In genomic region chr11:64745523-64746328, GRCh38 we compare ENCODE assay signal across 8 cellular contexts. TPM values are rescaled to one million over a fixed set of nuclear protein-coding genes. Genes with fewer than 3 reads are reported as not detected.
A peak's percentile ranks its signal among the peaks of the same experiment; 100 is the strongest.
DNase-seq lines count a peak whose midpoint lies in the region; ATAC-seq and TF ChIP-seq lines count a peak whose summit lies in the region.

No MANE protein-coding gene starts in this region.

- POLR2A ChIA-PET in activated CD8-positive, alpha-beta T cell treated with anti-CD3 and anti-CD28 coated beads, Interleukin-2, amount 10 ng/mL, durations not matched to agents 7 days and 5 days (lab: Charles Lee): interaction anchor here (0.7 to 6.0 kb wide), 12 partner anchors 10 to 1904 kb away, joined by 3 to 102 read pairs (median 9); partner anchors contain the start of genes MEN1, PYGM and SF1

- H3K36me3 ChIP-seq in DOHH2 (ENCODE audit: control insufficient read depth, low read length) (peaks cover 12% of the 10 kb centered on the region; the same call in 1 of the 2 replicates), Loucy (ENCODE audit: insufficient read depth, low read length) (no peaks in the 10 kb centered on the region), endodermal cell (ENCODE audit: control insufficient read depth, insufficient read depth, low read length) (no peaks in the 10 kb centered on the region), mucosa of stomach (ENCODE audit: control insufficient read depth, insufficient read depth, low read length) (no peaks in the 10 kb centered on the region)

- no peaks in the 10 kb centered on the region for H3K9me2 ChIP-seq in DOHH2 (replicated peaks; ENCODE audit: control insufficient read depth, low read length)
- H3K9me2 ChIP-seq in Loucy (replicated peaks; ENCODE audit: low read depth, low read length): no peaks in the 10 kb centered on the region

- H4K20me1 ChIP-seq in DOHH2 (ENCODE audit: control insufficient read depth, insufficient read depth, low read depth, low read length) (peaks cover 6% of the 10 kb centered on the region; the same call in 1 of the 2 replicates), Loucy (ENCODE audit: insufficient read depth, low read length, poor library complexity, severe bottlenecking) (peaks cover 10% of the 10 kb centered on the region)

- CTCF ChIA-PET in activated CD8-positive, alpha-beta T cell treated with anti-CD3 and anti-CD28 coated beads, Interleukin-2, amount 10 ng/mL, durations not matched to agents 7 days and 5 days (lab: Charles Lee): interaction anchor here (1.9 to 11.9 kb wide), 5 partner anchors 12 to 57 kb away, joined by 8 to 149 read pairs (median 28); partner anchors contain the start of genes PYGM and SF1

- peak overlapping the region; percentile 77 for H3K4me3 ChIP-seq in DOHH2 (ENCODE audit: low read length)
- peak overlapping the region; percentile 91 for H3K4me3 ChIP-seq in Loucy (ENCODE audit: low read length, poor library complexity, severe bottlenecking)
- peak overlapping the region; percentile 45 for H3K4me3 ChIP-seq in endodermal cell (ENCODE audit: low read length)
- H3K4me3 ChIP-seq in mucosa of stomach (ENCODE audit: low read length): no peak overlapping the region

- H2AFZ ChIP-seq in Loucy (ENCODE audit: low read length): peak overlapping the region; percentile 40; the same call in 1 of the 2 replicates

- no peaks in the 10 kb centered on the region for H3K9me3 Mint-ChIP-seq in activated CD8-positive, alpha-beta T cell treated with anti-CD3 and anti-CD28 coated beads, Interleukin-2, amount 10 ng/mL, durations not matched to agents 7 days and 5 days (ENCODE audit: insufficient read depth)
- no peaks in the 10 kb centered on the region for H3K9me3 Mint-ChIP-seq in endodermal cell

- H3K9ac ChIP-seq in Loucy (ENCODE audit: low read depth, low read length, poor library complexity, severe bottlenecking) (peak overlapping the region; percentile 99), endodermal cell (ENCODE audit: extremely low read depth, low read length, poor library complexity, severe bottlenecking) (no peak overlapping the region), mucosa of stomach (ENCODE audit: low read length) (peak overlapping the region; percentile 50)

- peaks cover 44% of the 10 kb centered on the region for H3K4me1 ChIP-seq in DOHH2 (ENCODE audit: control insufficient read depth, low read length)
- peaks cover 52% of the 10 kb centered on the region for H3K4me1 ChIP-seq in Loucy (ENCODE audit: insufficient read depth, low read length, poor library complexity, severe bottlenecking)
- peaks cover 4% of the 10 kb centered on the region for H3K4me1 ChIP-seq in endodermal cell (ENCODE audit: control insufficient read depth, insufficient read depth, low read length)
- peaks cover 33% of the 10 kb centered on the region for H3K4me1 ChIP-seq in mucosa of stomach (ENCODE audit: control insufficient read depth, insufficient read depth, low read length)

- H3K27ac ChIP-seq in DOHH2 (ENCODE audit: low read depth, low read length) (peak overlapping the region; percentile 93), endodermal cell (ENCODE audit: low read depth, low read length) (no peak overlapping the region)

- TF ChIP-seq CTCF in DOHH2 (IDR thresholded peaks at IDR 0.05; ENCODE audit: low read depth, low read length, poor library complexity, severe bottlenecking) (no peak), Loucy (conservative IDR thresholded peaks at IDR 0.05; ENCODE audit: low read length) (no peak), endodermal cell (conservative IDR thresholded peaks at IDR 0.05) (no peak)

- H3F3A ChIP-seq in DOHH2 (ENCODE audit: control insufficient read depth, insufficient read depth) (peaks cover 9% of the 10 kb centered on the region), Loucy (ENCODE audit: low read depth) (peaks cover 4% of the 10 kb centered on the region)

- no peaks in the 10 kb centered on the region for H3K9me3 ChIP-seq in DOHH2 (ENCODE audit: control insufficient read depth, insufficient read depth, low read length)
- H3K9me3 ChIP-seq in Loucy (ENCODE audit: insufficient read depth, low read depth, low read length): no peaks in the 10 kb centered on the region
- H3K9me3 ChIP-seq in endodermal cell (ENCODE audit: control insufficient read depth, low read length): no peaks in the 10 kb centered on the region
- no peaks in the 10 kb centered on the region for H3K9me3 ChIP-seq in mucosa of stomach (ENCODE audit: control insufficient read depth, low read length)

- peak; percentile 52 for ATAC-seq in activated CD8-positive, alpha-beta T cell treated with anti-CD3 and anti-CD28 coated beads, Interleukin-2, amount 10 ng/mL, durations not matched to agents 7 days and 5 days
- ATAC-seq in HG02840 (IDR thresholded peaks at IDR 0.05; ENCODE audit: low FRiP score, unreplicated experiment): no peak

- H3K27me3 ChIP-seq in DOHH2 (ENCODE audit: control insufficient read depth, low read length) (no peaks in the 10 kb centered on the region), Loucy (ENCODE audit: insufficient read depth, low read length, poor library complexity, severe bottlenecking) (no peaks in the 10 kb centered on the region), endodermal cell (ENCODE audit: control insufficient read depth, insufficient read depth, low read length, poor library complexity, severe bottlenecking) (peaks cover 66% of the 10 kb centered on the region), mucosa of stomach (ENCODE audit: control insufficient read depth, insufficient read depth, low read length) (peaks cover 54% of the 10 kb centered on the region)

- peak overlapping the region; percentile 90 for H3K4me3 Mint-ChIP-seq in activated CD8-positive, alpha-beta T cell treated with anti-CD3 and anti-CD28 coated beads, Interleukin-2, amount 10 ng/mL, durations not matched to agents 7 days and 5 days
- H3K4me3 Mint-ChIP-seq in endodermal cell: peak overlapping the region; percentile 55

- no peaks in the 10 kb centered on the region for H3K27me3 Mint-ChIP-seq in activated CD8-positive, alpha-beta T cell treated with anti-CD3 and anti-CD28 coated beads, Interleukin-2, amount 10 ng/mL, durations not matched to agents 7 days and 5 days (ENCODE audit: low read depth)
- peaks cover 63% of the 10 kb centered on the region for H3K27me3 Mint-ChIP-seq in endodermal cell (ENCODE audit: insufficient read depth)

- H3K79me2 ChIP-seq in DOHH2 (ENCODE audit: control insufficient read depth, low read length) (peaks cover 15% of the 10 kb centered on the region), Loucy (ENCODE audit: insufficient read depth, low read length) (peaks cover 33% of the 10 kb centered on the region)

- peaks cover 52% of the 10 kb centered on the region for H3K4me1 Mint-ChIP-seq in activated CD8-positive, alpha-beta T cell treated with anti-CD3 and anti-CD28 coated beads, Interleukin-2, amount 10 ng/mL, durations not matched to agents 7 days and 5 days (ENCODE audit: low read depth)
- H3K4me1 Mint-ChIP-seq in endodermal cell: peaks cover 11% of the 10 kb centered on the region

- DNase-seq in activated CD8-positive, alpha-beta T cell treated with anti-CD3 and anti-CD28 coated beads, Interleukin-2, amount 10 ng/mL, durations not matched to agents 7 days and 5 days: peak; percentile 92
- DNase-seq in endodermal cell: peak; percentile 89
- DNase-seq in stimulated activated naive CD4-positive, alpha-beta T cell treated with Interleukin-2 at 50 U/mL for 16 hours (lab: John Stamatoyannopoulos, UW): peak; percentile 68
- no peak for DNase-seq in NCI-H128 (lab: John Stamatoyannopoulos, UW; ENCODE audit: unreplicated experiment)

- H3K27ac Mint-ChIP-seq in activated CD8-positive, alpha-beta T cell treated with anti-CD3 and anti-CD28 coated beads, Interleukin-2, amount 10 ng/mL, durations not matched to agents 7 days and 5 days: peak overlapping the region; percentile 97
- no peak overlapping the region for H3K27ac Mint-ChIP-seq in endodermal cell

- H3K4me2 ChIP-seq in DOHH2 (ENCODE audit: low read length) (peak overlapping the region; percentile 93), Loucy (ENCODE audit: low read depth, low read length, poor library complexity, severe bottlenecking) (peak overlapping the region; percentile 95)

- peaks cover 24% of the 10 kb centered on the region for H3K36me3 Mint-ChIP-seq in activated CD8-positive, alpha-beta T cell treated with anti-CD3 and anti-CD28 coated beads, Interleukin-2, amount 10 ng/mL, durations not matched to agents 7 days and 5 days (ENCODE audit: low read depth)
- H3K36me3 Mint-ChIP-seq in endodermal cell (ENCODE audit: low read depth): no peaks in the 10 kb centered on the region

- WGBS in endodermal cell (ENCODE audit: insufficient coverage in 1 of 2, insufficient read length in 1 of 2), 2 experiments: 5 to 6% methylated on average over 4 to 52 of the region's 52 CpGs

RNA-seq across cellular contexts. Expression of gene RASGRP2, which starts 1.8 kb away (rescaled TPM):
- total RNA-seq in activated CD8-positive, alpha-beta T cell treated with anti-CD3 and anti-CD28 coated beads, Interleukin-2, amount 10 ng/mL, durations not matched to agents 7 days and 5 days: 100 to 1,000 TPM; 101 to 115 TPM
- total RNA-seq in endodermal cell: 1 to 10 TPM in 1 of 2 donors, under 1 TPM in 1; 0.86 to 1.9 TPM
- polyA plus RNA-seq in endodermal cell (2013, experiment 1 of 2): 5.0 TPM
- 3.8 TPM for polyA plus RNA-seq in endodermal cell (2013, experiment 2 of 2)

RNA-seq across cellular contexts. Expression of gene PYGM, which starts 14.0 kb away (rescaled TPM):
- 1 to 10 TPM; 2.9 to 4.7 TPM for total RNA-seq in activated CD8-positive, alpha-beta T cell treated with anti-CD3 and anti-CD28 coated beads, Interleukin-2, amount 10 ng/mL, durations not matched to agents 7 days and 5 days
- total RNA-seq in endodermal cell: 1 to 10 TPM; 1.1 to 1.2 TPM
- 2.0 TPM for polyA plus RNA-seq in endodermal cell (2013, experiment 1 of 2)
- polyA plus RNA-seq in endodermal cell (2013, experiment 2 of 2): 1.3 TPM

RNA-seq across cellular contexts. Expression of gene NRXN2, which starts 22.7 kb away (rescaled TPM):
- total RNA-seq in activated CD8-positive, alpha-beta T cell treated with anti-CD3 and anti-CD28 coated beads, Interleukin-2, amount 10 ng/mL, durations not matched to agents 7 days and 5 days: under 1 TPM; 0.13 to 0.34 TPM
- total RNA-seq in endodermal cell: 1 to 10 TPM in 1 of 2 donors, under 1 TPM in 1; 1.00 to 1.5 TPM
- polyA plus RNA-seq in endodermal cell (2013, experiment 1 of 2): 26.7 TPM
- 29.3 TPM for polyA plus RNA-seq in endodermal cell (2013, experiment 2 of 2)

RNA-seq across cellular contexts. Expression of gene SF1, which starts 32.6 kb away (rescaled TPM):
- total RNA-seq in activated CD8-positive, alpha-beta T cell treated with anti-CD3 and anti-CD28 coated beads, Interleukin-2, amount 10 ng/mL, durations not matched to agents 7 days and 5 days: 100 to 1,000 TPM; 421 to 423 TPM
- 100 to 1,000 TPM; 331 to 399 TPM for total RNA-seq in endodermal cell
- polyA plus RNA-seq in endodermal cell (2013, experiment 1 of 2): 250 TPM
- 216 TPM for polyA plus RNA-seq in endodermal cell (2013, experiment 2 of 2)

RNA-seq across cellular contexts. Expression of gene MAP4K2, which starts 57.3 kb away (rescaled TPM):
- total RNA-seq in activated CD8-positive, alpha-beta T cell treated with anti-CD3 and anti-CD28 coated beads, Interleukin-2, amount 10 ng/mL, durations not matched to agents 7 days and 5 days: 10 to 100 TPM; 84.2 to 90.2 TPM
- 10 to 100 TPM; 24.7 to 32.4 TPM for total RNA-seq in endodermal cell
- polyA plus RNA-seq in endodermal cell (2013, experiment 1 of 2): 20.7 TPM
- 18.3 TPM for polyA plus RNA-seq in endodermal cell (2013, experiment 2 of 2)

Comparison
In these comparisons a context has a peak if more than half of its experiments do, and no peak if none do; other contexts are left out.
1. RNA of gene RASGRP2, which starts 1.8 kb away (total RNA-seq): 101 to 115 TPM in activated CD8-positive, alpha-beta T cell treated with anti-CD3 and anti-CD28 coated beads, Interleukin-2, amount 10 ng/mL, durations not matched to agents 7 days and 5 days; 0.86 to 1.9 TPM in endodermal cell; every median in the first group is over 10 times any median in the second.